Comparison of ENCODE assay signal across 6 cellular contexts in the genomic region with DNA sequence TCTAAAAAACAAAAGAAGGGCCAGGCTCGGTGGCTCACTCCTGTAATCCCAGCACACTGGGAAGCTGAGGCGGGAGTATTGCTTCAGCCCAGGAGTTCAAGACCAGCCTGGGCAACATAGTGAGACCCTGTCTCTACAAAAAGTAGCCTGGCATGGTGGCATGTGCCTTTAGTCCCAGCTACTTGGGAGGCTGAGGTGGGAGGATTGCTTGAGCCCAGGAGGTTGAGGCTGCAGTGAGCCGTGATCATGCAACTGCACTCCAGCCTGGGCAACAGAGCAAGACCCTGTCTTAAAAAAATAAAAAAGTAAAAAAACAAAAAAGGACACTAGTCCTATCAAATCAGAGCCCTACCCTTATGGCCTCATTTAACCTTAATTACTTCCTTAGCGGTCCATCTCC. TPM values are rescaled to one million over a fixed set of nuclear protein-coding genes. Genes with fewer than 3 reads are reported as not detected.
"Had no signal": no experiment of that assay in that cellular context is flagged by ENCODE, and none has a peak within 500 bp of the region (broad histone marks: within the 10 kb centered on the region; RNA-seq: fewer than 3 reads in every experiment).

No MANE protein-coding gene starts in this region.

RNA-seq across cellular contexts. Expression of a gene that starts 11.7 kb away (rescaled TPM):
- total RNA-seq: M059J, PC-3, Peyer's patch, Right ventricle myocardium superior, SJSA1 had no signal
- polyA plus RNA-seq: SK-N-SH had no signal
